ENCODE assay signal across 24 cellular contexts in genomic region chr4:125994024-125994423, GRCh38.
DNase-seq lines count a peak whose midpoint lies in the region; ATAC-seq and TF ChIP-seq lines count a peak whose summit lies in the region.
"Had no signal": no experiment of that assay in that cellular context is flagged by ENCODE, and none has a peak within 500 bp of the region (broad histone marks: within the 10 kb centered on the region; RNA-seq: fewer than 3 reads in every experiment).

No MANE protein-coding gene starts in this region.

- TF ChIP-seq CTCF in coronary artery (IDR thresholded peaks at IDR 0.05) = no peak
- TF ChIP-seq CTCF in fibroblast of villous mesenchyme (IDR thresholded peaks at IDR 0.05; ENCODE audit: insufficient read depth, low read depth, low read length) = no peak
- TF ChIP-seq CTCF in sigmoid colon (IDR thresholded peaks at IDR 0.05) = no peak
- no peak for TF ChIP-seq CTCF in GM13976 (IDR thresholded peaks at IDR 0.05; ENCODE audit: borderline replicate concordance, control extremely low read depth, extremely low read depth, insufficient read depth, missing control alignments)

- TF ChIP-seq POLR2A in sigmoid colon (IDR thresholded peaks at IDR 0.05) = no peak

- WGBS in sigmoid colon, 2 donors = 70 to 74% methylated on average over 9 of the region's 9 CpGs

- ATAC-seq in GM21360 (IDR thresholded peaks at IDR 0.05; ENCODE audit: unreplicated experiment) = no peak
- ATAC-seq: Panc1, SK-N-SH treated with all-trans-retinoic acid at 6 μM for 48 hours had no signal

- in situ Hi-C loops in GM13976 (cut with MboI; ENCODE audit: low sequenced_read_pairs, unreplicated experiment) = no loop called here

- DNase-seq in GM03348 (ENCODE audit: low spot score) = peak; percentile 6
- DNase-seq in coronary artery (ENCODE audit: low spot score) = no peak
- peak; percentile 62 for DNase-seq in fibroblast of villous mesenchyme (ENCODE audit: low read depth)
- no peak for DNase-seq in sigmoid colon
- no peak for DNase-seq in stimulated activated naive CD4-positive, alpha-beta T cell treated with Interleukin-2 at 50 U/mL for 16 hours (lab: John Stamatoyannopoulos, UW)
- DNase-seq in SHP77 (lab: John Stamatoyannopoulos, UW) = no peak
- no peak for DNase-seq in GM13976 (ENCODE audit: low spot score)
- DNase-seq: 8988T, ACHN, Calu3, DMS79 treated with DMSO at 0.1 percent for 48 hours, GF-D8, HCEC 1CT, NCI-H1092, NCI-H1417 treated with DMSO at 0.1 percent for 48 hours, NCI-H1694 treated with DMSO at 0.1 percent for 48 hours, NCI-H2081, NCI-H2227 treated with DMSO at 0.1 percent for 48 hours, NCI-H526 treated with DMSO at 0.1 percent for 48 hours, SIG-M5 had no signal

- peaks cover 0 to 60% (median 29%) of the 10 kb centered on the region in 4 donors for H3K4me1 ChIP-seq in sigmoid colon

- peak in 2 of 4 donors; percentile 45 to 57 for TF ChIP-seq EP300 in sigmoid colon (IDR thresholded peaks at IDR 0.05)

- peak overlapping the region; percentile 52 for H3K4me3 ChIP-seq in coronary artery
- no peak overlapping the region for H3K4me3 ChIP-seq in fibroblast of villous mesenchyme (ENCODE audit: low read depth, low read length)
- peak overlapping the region in 2 of 4 donors; percentile 6 to 16 for H3K4me3 ChIP-seq in sigmoid colon

- no peak overlapping the region for H3K27ac ChIP-seq in coronary artery
- peak overlapping the region in 3 of 4 donors; percentile 59 to 73 (median 70) for H3K27ac ChIP-seq in sigmoid colon
- H3K27ac ChIP-seq: HL-60 had no signal

- H3K36me3 ChIP-seq in sigmoid colon = no peaks in the 10 kb centered on the region

- H3K9me3 ChIP-seq in sigmoid colon = no peaks in the 10 kb centered on the region

- H3K27me3 ChIP-seq in sigmoid colon = no peaks in the 10 kb centered on the region

- intact Hi-C loops in sigmoid colon (cut with DNase I) = loop anchor here (10.0 kb wide), 1 partner anchor 679 kb away; the partner anchor contains the start of gene FAT4

Comparison
In these comparisons a context has a peak if more than half of its experiments do, and no peak if none do; other contexts are left out.
1. DNase-seq: peak in GM03348 (single experiment) and fibroblast of villous mesenchyme (single experiment); none in coronary artery (single experiment), sigmoid colon (single experiment), stimulated activated naive CD4-positive, alpha-beta T cell treated with Interleukin-2 at 50 U/mL for 16 hours (single experiment), SHP77 (0 of 2) and GM13976 (single experiment).
2. H3K27ac ChIP-seq: peak in sigmoid colon (3 of 4); none in coronary artery (0 of 2).